7 cellular contexts compared by ENCODE assay signal in genomic region chr17:71959129-71959528, GRCh38.
DNase-seq lines count a peak whose midpoint lies in the region; TF ChIP-seq lines count a peak whose summit lies in the region.

No MANE protein-coding gene starts in this region.

- no peak overlapping the region for H2AFZ ChIP-seq in mammary epithelial cell (ENCODE audit: low read depth, low read length)
- no peak overlapping the region for H2AFZ ChIP-seq in osteoblast (ENCODE audit: low read length)

- TF ChIP-seq CTCF in GM12865 (IDR thresholded peaks at IDR 0.05; ENCODE audit: insufficient read depth, low read depth, low read length, missing control alignments) = peak; percentile 36
- TF ChIP-seq CTCF in LNCAP (IDR thresholded peaks at IDR 0.05) = peak; percentile 66
- peak; percentile 52 to 71 for TF ChIP-seq CTCF in mammary epithelial cell (conservative IDR thresholded peaks at IDR 0.05 in 1 of 2, IDR thresholded peaks at IDR 0.05 in 1 of 2; ENCODE audit: extremely low read depth in 1 of 2, insufficient read depth in 1 of 2, low read depth in 1 of 2, low read length in 2 of 2)
- peak; percentile 73 for TF ChIP-seq CTCF in osteoblast (IDR thresholded peaks at IDR 0.05; ENCODE audit: extremely low read depth, low read depth, low read length)

- H3K4me1 ChIP-seq in mammary epithelial cell (ENCODE audit: insufficient read depth, low read length) (no peaks in the 10 kb centered on the region), osteoblast (ENCODE audit: insufficient read depth, low read length) (no peaks in the 10 kb centered on the region)

- 74% methylated on average over 3 of the region's 3 CpGs for WGBS in mammary epithelial cell (ENCODE audit: low coverage, missing lambda C conversion rate)

- H4K20me1 ChIP-seq in mammary epithelial cell (ENCODE audit: insufficient read depth, low read length) (no peaks in the 10 kb centered on the region), osteoblast (ENCODE audit: insufficient read depth, low read length) (no peaks in the 10 kb centered on the region)

- intact Hi-C loops in mammary epithelial cell (cut with micrococcal nuclease) = loop anchor here (1.0 kb wide), 1 partner anchor 159 kb away; no protein-coding TSS in a partner anchor

- BruUV-seq in mammary epithelial cell (replicated peaks; lab: Mats Ljungman, UMichigan) = no TSS peak

- no peaks in the 10 kb centered on the region for H3K36me3 ChIP-seq in mammary epithelial cell (ENCODE audit: insufficient read depth, low read length)
- no peaks in the 10 kb centered on the region for H3K36me3 ChIP-seq in osteoblast (ENCODE audit: insufficient read depth, low read length)
- H3K36me3 ChIP-seq in MG63 = no peaks in the 10 kb centered on the region

- CTCF ChIA-PET in mammary epithelial cell (lab: Charles Lee; ENCODE audit: low non-redundant PET) = interaction anchor here (0.6 kb wide), 2 partner anchors 23 to 308 kb away, joined by 6 to 30 read pairs; no protein-coding TSS in a partner anchor

- H3K27ac ChIP-seq in mammary epithelial cell (ENCODE audit: insufficient read depth, low read depth, low read length) (no peak overlapping the region), osteoblast (ENCODE audit: low read depth, low read length) (no peak overlapping the region)

- H3K4me3 ChIP-seq in GM12865 (ENCODE audit: low read depth, low read length) (no peak overlapping the region), mammary epithelial cell (replicated peaks in 1 of 3; ENCODE audit: insufficient read depth in 1 of 3, low read depth in 2 of 3, low read length in 3 of 3) (no peak overlapping the region), osteoblast (ENCODE audit: insufficient read depth, low read length) (no peak overlapping the region), MG63 (no peak overlapping the region)

- DNase-seq in GM12865 (ENCODE audit: low read depth) (peak; percentile 26), mammary epithelial cell (no peak), osteoblast (ENCODE audit: insufficient read length, low spot score, missing footprints) (no peak), NCI-H1694 treated with DMSO at 0.1 percent for 48 hours (lab: John Stamatoyannopoulos, UW) (no peak), NCI-H2171 (lab: John Stamatoyannopoulos, UW) (no peak), MG63 (no peak)

- in situ Hi-C loops in mammary epithelial cell (cut with MboI; ENCODE audit: low sequenced_read_pairs in 2 of 2) = no loop called here

- H3K9ac ChIP-seq in mammary epithelial cell (ENCODE audit: insufficient read depth, low read length) = no peak overlapping the region

- H3K4me2 ChIP-seq in mammary epithelial cell (ENCODE audit: insufficient read depth, low read depth, low read length) = no peak overlapping the region
- H3K4me2 ChIP-seq in osteoblast (ENCODE audit: insufficient read depth, low read length) = no peak overlapping the region

- dilution Hi-C loops in mammary epithelial cell (cut with HindIII; ENCODE audit: low sequenced_read_pairs) = no loop called here

- no peaks in the 10 kb centered on the region for H3K79me2 ChIP-seq in mammary epithelial cell (ENCODE audit: insufficient read depth, low read length)
- no peaks in the 10 kb centered on the region for H3K79me2 ChIP-seq in osteoblast (ENCODE audit: insufficient read depth, low read length)

- no peaks in the 10 kb centered on the region for H3K27me3 ChIP-seq in mammary epithelial cell (ENCODE audit: insufficient read depth, low read length)
- no peaks in the 10 kb centered on the region for H3K27me3 ChIP-seq in osteoblast (ENCODE audit: insufficient read depth, low read length)
- 0 out of 2 replicates have a peak, but pooled peaks cover 3% of the 10 kb centered on the region for H3K27me3 ChIP-seq in MG63

- peaks cover 4% of the 10 kb centered on the region for H3K9me3 ChIP-seq in mammary epithelial cell (replicated peaks; ENCODE audit: insufficient read depth, low read length)
- no peaks in the 10 kb centered on the region for H3K9me3 ChIP-seq in osteoblast (ENCODE audit: low read depth, low read length)
- H3K9me3 ChIP-seq in MG63 = no peaks in the 10 kb centered on the region
